In genomic region chrX:136580316-136580715, GRCh38 we compare ENCODE assay signal across 32 cellular contexts. TPM values are rescaled to one million over a fixed set of nuclear protein-coding genes. Genes with fewer than 3 reads are reported as not detected.
"Had no signal": no experiment of that assay in that cellular context is flagged by ENCODE, and none has a peak within 500 bp of the region (broad histone marks: within the 10 kb centered on the region; RNA-seq: fewer than 3 reads in every experiment).

No MANE protein-coding gene starts in this region.

- H3K36me3 Mint-ChIP-seq: memory B cell had no signal

- H3K27ac Mint-ChIP-seq: dendritic cell treated with granulocyte-macrophage colony-stimulating factor and Interleukin-4, amounts not matched to agents 40 ng/mL and 50 ng/mL, for 4 days; effector memory CD8-positive, alpha-beta T cell; endodermal cell; memory B cell had no signal

- H3K4me3 Mint-ChIP-seq: dendritic cell treated with granulocyte-macrophage colony-stimulating factor and Interleukin-4, amounts not matched to agents 40 ng/mL and 50 ng/mL, for 4 days; effector memory CD8-positive, alpha-beta T cell; endodermal cell; memory B cell; naive thymus-derived CD4-positive, alpha-beta T cell had no signal

- FAIRE-seq: endometrium, islet of Langerhans, keratinocyte had no signal

- H3K9me3 ChIP-seq: colonic mucosa, esophagus squamous epithelium, gastrocnemius medialis, heart right ventricle, left lung, lower lobe of right lung had no signal

- ATAC-seq: effector memory CD8-positive, alpha-beta T cell; esophagus mucosa; gastrocnemius medialis; heart right ventricle; left cardiac atrium; left lung; left ventricle myocardium superior; lower lobe of right lung; naive thymus-derived CD4-positive, alpha-beta T cell had no signal

- H3K27ac ChIP-seq: colonic mucosa, epithelial cell of prostate, esophagus squamous epithelium, gastrocnemius medialis, heart right ventricle, left lung, lower lobe of right lung had no signal

- DNase-seq: colonic mucosa; cortex of kidney; effector CD8-positive, alpha-beta T cell; effector memory CD8-positive, alpha-beta T cell; endodermal cell; erythroblast; esophagus squamous epithelium; foreskin fibroblast; foreskin melanocyte; gastrocnemius medialis; glutamatergic neuron; head of caudate nucleus; heart right ventricle; hippocampal formation; left cardiac atrium; left lung; left ventricle myocardium superior; lower lobe of right lung; mesendoderm; midbrain; naive thymus-derived CD4-positive, alpha-beta T cell had no signal

- H3K9me3 Mint-ChIP-seq: dendritic cell treated with granulocyte-macrophage colony-stimulating factor and Interleukin-4, amounts not matched to agents 40 ng/mL and 50 ng/mL, for 4 days; effector memory CD8-positive, alpha-beta T cell; memory B cell had no signal

- H3K36me3 ChIP-seq: colonic mucosa, esophagus squamous epithelium, gastrocnemius medialis, heart right ventricle, left lung, lower lobe of right lung had no signal

- H3K27me3 Mint-ChIP-seq: dendritic cell treated with granulocyte-macrophage colony-stimulating factor and Interleukin-4, amounts not matched to agents 40 ng/mL and 50 ng/mL, for 4 days; effector memory CD8-positive, alpha-beta T cell; memory B cell; naive thymus-derived CD4-positive, alpha-beta T cell had no signal

- H3K4me1 ChIP-seq: colonic mucosa, esophagus squamous epithelium, gastrocnemius medialis, left lung, lower lobe of right lung had no signal

- H3K27me3 ChIP-seq: colonic mucosa, esophagus squamous epithelium, left lung had no signal

- H3K4me3 ChIP-seq: colonic mucosa, esophagus squamous epithelium, gastrocnemius medialis, heart right ventricle, left lung, lower lobe of right lung had no signal

RNA-seq across cellular contexts. Expression of gene VGLL1, which starts 48.3 kb away (rescaled TPM):
- total RNA-seq: colonic mucosa; dermis microvascular lymphatic vessel endothelial cell; endodermal cell; gastrocnemius medialis; glomerular endothelial cell; heart right ventricle; left cardiac atrium; left ventricle myocardium superior; lower lobe of right lung; lung microvascular endothelial cell; mononuclear cell; naive thymus-derived CD4-positive, alpha-beta T cell had no signal
- polyA plus RNA-seq: heart right ventricle; naive thymus-derived CD4-positive, alpha-beta T cell had no signal
